ENCODE assay signal across 8 cellular contexts in the genomic region with DNA sequence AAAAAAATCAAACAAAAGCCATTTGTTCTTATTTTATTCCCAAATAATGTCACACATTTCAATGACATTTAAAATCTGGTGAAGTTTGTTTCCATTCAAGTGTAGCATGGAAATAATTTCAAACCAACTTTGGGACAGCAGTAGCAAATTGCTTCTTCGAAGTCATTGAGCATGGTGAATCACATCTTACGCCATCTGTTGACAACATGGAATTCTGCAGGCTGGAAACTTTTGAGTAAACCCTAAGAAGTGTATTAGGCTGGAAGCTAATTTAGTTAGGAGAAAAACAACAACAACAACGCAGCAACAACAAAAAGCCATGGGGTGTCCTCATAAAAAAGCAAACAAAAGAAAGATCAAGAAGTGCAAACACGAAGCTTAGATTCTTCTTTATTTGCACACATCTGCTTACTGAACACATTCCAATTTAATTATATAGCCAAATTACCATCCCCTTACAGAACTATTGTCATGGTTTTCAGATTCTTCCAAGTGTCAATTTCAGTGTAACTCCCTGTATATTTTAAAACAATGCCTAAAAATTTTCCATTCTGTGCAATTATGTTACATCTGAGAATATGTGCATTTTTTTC.
DNase-seq lines count a peak whose midpoint lies in the region; ATAC-seq and TF ChIP-seq lines count a peak whose summit lies in the region.

No MANE protein-coding gene starts in this region.

- H3K4me1 Mint-ChIP-seq in activated naive CD8-positive, alpha-beta T cell treated with anti-CD3 and anti-CD28 coated beads, Interleukin-2, amount 50 U/mL, for 24 hours = no peaks in the 10 kb centered on the region
- H3K4me1 Mint-ChIP-seq in CD14-positive monocyte = no peaks in the 10 kb centered on the region
- H3K4me1 Mint-ChIP-seq in effector memory CD8-positive, alpha-beta T cell (ENCODE audit: low read depth in 2 of 2) = no peaks in the 10 kb centered on the region

- DNase-seq in GM12865 (ENCODE audit: low read depth) (peak; percentile 12), SK-N-DZ (ENCODE audit: low spot score) (peak; percentile 43), kidney glomerular epithelial cell (lab: John Stamatoyannopoulos, UW) (peak; percentile 27), CD14-positive monocyte (ENCODE audit: low spot score) (no peak)
- no peak for DNase-seq in activated naive CD8-positive, alpha-beta T cell treated with anti-CD3 and anti-CD28 coated beads, Interleukin-2, amount 50 U/mL, for 24 hours
- no peak for DNase-seq in effector memory CD8-positive, alpha-beta T cell

- H3K27ac Mint-ChIP-seq in activated naive CD8-positive, alpha-beta T cell treated with anti-CD3 and anti-CD28 coated beads, Interleukin-2, amount 50 U/mL, for 24 hours = no peak overlapping the region
- H3K27ac Mint-ChIP-seq in CD14-positive monocyte = no peak overlapping the region
- H3K27ac Mint-ChIP-seq in effector memory CD8-positive, alpha-beta T cell = no peak overlapping the region

- no peak overlapping the region for H3K4me3 ChIP-seq in GM12865 (ENCODE audit: low read depth, low read length)

- peak; percentile 42 for TF ChIP-seq RAD21 in Ishikawa (IDR thresholded peaks at IDR 0.05; ENCODE audit: low read depth)

- no peaks in the 10 kb centered on the region for H3K9me3 Mint-ChIP-seq in activated naive CD8-positive, alpha-beta T cell treated with anti-CD3 and anti-CD28 coated beads, Interleukin-2, amount 50 U/mL, for 24 hours
- peaks cover 0 to 2% (median 0%) of the 10 kb centered on the region in 7 donors for H3K9me3 Mint-ChIP-seq in CD14-positive monocyte
- H3K9me3 Mint-ChIP-seq in effector memory CD8-positive, alpha-beta T cell = peaks cover 6 to 7% of the 10 kb centered on the region in 2 donors

- H3K36me3 Mint-ChIP-seq in activated naive CD8-positive, alpha-beta T cell treated with anti-CD3 and anti-CD28 coated beads, Interleukin-2, amount 50 U/mL, for 24 hours (ENCODE audit: low read depth) = no peaks in the 10 kb centered on the region
- H3K36me3 Mint-ChIP-seq in CD14-positive monocyte = no peaks in the 10 kb centered on the region
- H3K36me3 Mint-ChIP-seq in effector memory CD8-positive, alpha-beta T cell (ENCODE audit: insufficient read depth) = no peaks in the 10 kb centered on the region

- intact Hi-C loops in CD14-positive monocyte (cut with micrococcal nuclease) = no loop called here

- no peaks in the 10 kb centered on the region for H3K27me3 Mint-ChIP-seq in activated naive CD8-positive, alpha-beta T cell treated with anti-CD3 and anti-CD28 coated beads, Interleukin-2, amount 50 U/mL, for 24 hours
- H3K27me3 Mint-ChIP-seq in CD14-positive monocyte (ENCODE audit: low read depth in 3 of 3) = no peaks in the 10 kb centered on the region
- no peaks in the 10 kb centered on the region for H3K27me3 Mint-ChIP-seq in effector memory CD8-positive, alpha-beta T cell

- no peak for TF ChIP-seq EP300 in Ishikawa (IDR thresholded peaks at IDR 0.05; ENCODE audit: borderline replicate concordance)

- ATAC-seq in activated naive CD8-positive, alpha-beta T cell treated with anti-CD3 and anti-CD28 coated beads, Interleukin-2, amount 50 U/mL, for 24 hours = no peak
- no peak for ATAC-seq in GM18907 (IDR thresholded peaks at IDR 0.05; ENCODE audit: unreplicated experiment)
- ATAC-seq in effector memory CD8-positive, alpha-beta T cell (replicated peaks) = no peak

- TF ChIP-seq CTCF in GM12865 (IDR thresholded peaks at IDR 0.05; ENCODE audit: insufficient read depth, low read depth, low read length, missing control alignments) = peak; percentile 19
- TF ChIP-seq CTCF in CD14-positive monocyte (IDR thresholded peaks at IDR 0.05) = no peak

- no peak overlapping the region for H3K4me3 Mint-ChIP-seq in activated naive CD8-positive, alpha-beta T cell treated with anti-CD3 and anti-CD28 coated beads, Interleukin-2, amount 50 U/mL, for 24 hours
- no peak overlapping the region for H3K4me3 Mint-ChIP-seq in CD14-positive monocyte
- no peak overlapping the region for H3K4me3 Mint-ChIP-seq in effector memory CD8-positive, alpha-beta T cell

TF ChIP-seq in Ishikawa, 13 proteins besides CTCF, POLR2A, EP300 and RAD21:
- TF ChIP-seq, protein P1, sequence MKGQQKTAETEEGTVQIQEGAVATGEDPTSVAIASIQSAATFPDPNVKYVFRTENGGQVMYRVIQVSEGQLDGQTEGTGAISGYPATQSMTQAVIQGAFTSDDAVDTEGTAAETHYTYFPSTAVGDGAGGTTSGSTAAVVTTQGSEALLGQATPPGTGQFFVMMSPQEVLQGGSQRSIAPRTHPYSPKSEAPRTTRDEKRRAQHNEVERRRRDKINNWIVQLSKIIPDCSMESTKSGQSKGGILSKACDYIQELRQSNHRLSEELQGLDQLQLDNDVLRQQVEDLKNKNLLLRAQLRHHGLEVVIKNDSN (IDR thresholded peaks at IDR 0.05) = no peak
- no peak for TF ChIP-seq NFIC (IDR thresholded peaks at IDR 0.05)
- TF ChIP-seq TCF12 (IDR thresholded peaks at IDR 0.05; ENCODE audit: low read depth) = no peak
- TF ChIP-seq ZBTB7A (IDR thresholded peaks at IDR 0.05; ENCODE audit: low read depth) = no peak
- TF ChIP-seq, protein P2, sequence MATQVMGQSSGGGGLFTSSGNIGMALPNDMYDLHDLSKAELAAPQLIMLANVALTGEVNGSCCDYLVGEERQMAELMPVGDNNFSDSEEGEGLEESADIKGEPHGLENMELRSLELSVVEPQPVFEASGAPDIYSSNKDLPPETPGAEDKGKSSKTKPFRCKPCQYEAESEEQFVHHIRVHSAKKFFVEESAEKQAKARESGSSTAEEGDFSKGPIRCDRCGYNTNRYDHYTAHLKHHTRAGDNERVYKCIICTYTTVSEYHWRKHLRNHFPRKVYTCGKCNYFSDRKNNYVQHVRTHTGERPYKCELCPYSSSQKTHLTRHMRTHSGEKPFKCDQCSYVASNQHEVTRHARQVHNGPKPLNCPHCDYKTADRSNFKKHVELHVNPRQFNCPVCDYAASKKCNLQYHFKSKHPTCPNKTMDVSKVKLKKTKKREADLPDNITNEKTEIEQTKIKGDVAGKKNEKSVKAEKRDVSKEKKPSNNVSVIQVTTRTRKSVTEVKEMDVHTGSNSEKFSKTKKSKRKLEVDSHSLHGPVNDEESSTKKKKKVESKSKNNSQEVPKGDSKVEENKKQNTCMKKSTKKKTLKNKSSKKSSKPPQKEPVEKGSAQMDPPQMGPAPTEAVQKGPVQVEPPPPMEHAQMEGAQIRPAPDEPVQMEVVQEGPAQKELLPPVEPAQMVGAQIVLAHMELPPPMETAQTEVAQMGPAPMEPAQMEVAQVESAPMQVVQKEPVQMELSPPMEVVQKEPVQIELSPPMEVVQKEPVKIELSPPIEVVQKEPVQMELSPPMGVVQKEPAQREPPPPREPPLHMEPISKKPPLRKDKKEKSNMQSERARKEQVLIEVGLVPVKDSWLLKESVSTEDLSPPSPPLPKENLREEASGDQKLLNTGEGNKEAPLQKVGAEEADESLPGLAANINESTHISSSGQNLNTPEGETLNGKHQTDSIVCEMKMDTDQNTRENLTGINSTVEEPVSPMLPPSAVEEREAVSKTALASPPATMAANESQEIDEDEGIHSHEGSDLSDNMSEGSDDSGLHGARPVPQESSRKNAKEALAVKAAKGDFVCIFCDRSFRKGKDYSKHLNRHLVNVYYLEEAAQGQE (IDR thresholded peaks at IDR 0.05; ENCODE audit: low read depth) = no peak
- no peak for TF ChIP-seq EGR1 (IDR thresholded peaks at IDR 0.05)
- no peak for TF ChIP-seq YY1 (IDR thresholded peaks at IDR 0.05; ENCODE audit: low read depth)
- no peak for TF ChIP-seq CREB1 (IDR thresholded peaks at IDR 0.05; ENCODE audit: low read depth)

Comparison
In these comparisons a context has a peak if more than half of its experiments do, and no peak if none do; other contexts are left out.
1. DNase-seq: peak in GM12865 (single experiment), SK-N-DZ (single experiment) and kidney glomerular epithelial cell (single experiment); none in activated naive CD8-positive, alpha-beta T cell treated with anti-CD3 and anti-CD28 coated beads, Interleukin-2, amount 50 U/mL, for 24 hours (single experiment), CD14-positive monocyte (single experiment) and effector memory CD8-positive, alpha-beta T cell (0 of 3).